In the genomic region with DNA sequence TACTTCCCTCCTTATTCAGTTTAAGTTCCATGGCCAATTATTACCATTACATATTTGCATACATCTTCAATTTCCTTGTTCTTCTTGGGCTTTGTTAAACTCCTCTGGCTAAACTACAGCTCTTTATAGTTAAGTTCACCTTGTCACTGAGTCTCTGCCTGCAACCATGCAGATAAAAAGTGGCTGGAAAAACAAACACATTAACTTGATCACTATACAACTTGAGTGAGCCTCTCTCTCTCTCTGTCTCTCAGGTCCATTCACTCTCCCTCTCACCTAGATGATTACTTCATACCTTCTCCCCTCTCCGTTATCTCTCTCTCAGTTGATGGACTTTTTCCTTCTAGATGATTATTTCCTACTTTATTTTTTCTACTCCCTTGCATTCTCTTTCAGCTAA, we compare ENCODE assay signal across 20 cellular contexts.
"Had no signal": no experiment of that assay in that cellular context is flagged by ENCODE, and none has a peak within 500 bp of the region (broad histone marks: within the 10 kb centered on the region; RNA-seq: fewer than 3 reads in every experiment).

No MANE protein-coding gene starts in this region.

- H3K9me3 ChIP-seq: mucosa of descending colon, tibial artery had no signal

- H3K4me1 ChIP-seq: tibial artery had no signal

- DNase-seq: activated CD4-positive, alpha-beta T cell treated with anti-CD3 and anti-CD28 coated beads for 1 hour; activated CD4-positive, alpha-beta T cell treated with anti-CD3 and anti-CD28 coated beads, Interleukin-2, amount 50 U/mL, for 4 hours; activated CD8-positive, alpha-beta memory T cell treated with anti-CD3 and anti-CD28 coated beads, Interleukin-2, amount 10 ng/mL, durations not matched to agents 7 days and 5 days; activated effector memory CD4-positive, alpha-beta T cell treated with anti-CD3 and anti-CD28 coated beads, Interleukin-2, amount 50 U/mL, for 16 hours; activated T-cell treated with anti-CD3 and anti-CD28 coated beads, Interleukin-2, amount 50 U/mL, for 1 hour; anterior cingulate cortex; brain microvascular endothelial cell; cortex of kidney; effector CD8-positive, alpha-beta T cell; foreskin melanocyte; head of caudate nucleus; immature natural killer cell; mucosa of descending colon; natural killer cell; posterior cingulate gyrus; stimulated activated naive CD4-positive, alpha-beta T cell; SW 1271; tibial artery had no signal

- H3K4me3 Mint-ChIP-seq: activated CD8-positive, alpha-beta memory T cell treated with anti-CD3 and anti-CD28 coated beads, Interleukin-2, amount 10 ng/mL, durations not matched to agents 7 days and 5 days; immature natural killer cell; natural killer cell had no signal

- H3K36me3 Mint-ChIP-seq: natural killer cell had no signal

- H3K27me3 Mint-ChIP-seq: activated CD8-positive, alpha-beta memory T cell treated with anti-CD3 and anti-CD28 coated beads, Interleukin-2, amount 10 ng/mL, durations not matched to agents 7 days and 5 days had no signal

- H3K27ac ChIP-seq: brain microvascular endothelial cell, epithelial cell of prostate, tibial artery had no signal

- H3K4me3 ChIP-seq: mucosa of descending colon, tibial artery had no signal

- H3K9me3 Mint-ChIP-seq: immature natural killer cell, natural killer cell had no signal

- H3K27ac Mint-ChIP-seq: activated CD8-positive, alpha-beta memory T cell treated with anti-CD3 and anti-CD28 coated beads, Interleukin-2, amount 10 ng/mL, durations not matched to agents 7 days and 5 days; natural killer cell had no signal

- ATAC-seq: activated CD8-positive, alpha-beta memory T cell treated with anti-CD3 and anti-CD28 coated beads, Interleukin-2, amount 10 ng/mL, durations not matched to agents 7 days and 5 days; mucosa of descending colon; natural killer cell had no signal

- FAIRE-seq: urothelium cell line had no signal

- H3K27me3 ChIP-seq: brain microvascular endothelial cell, tibial artery had no signal
